9 cellular contexts compared by ENCODE assay signal in the genomic region with DNA sequence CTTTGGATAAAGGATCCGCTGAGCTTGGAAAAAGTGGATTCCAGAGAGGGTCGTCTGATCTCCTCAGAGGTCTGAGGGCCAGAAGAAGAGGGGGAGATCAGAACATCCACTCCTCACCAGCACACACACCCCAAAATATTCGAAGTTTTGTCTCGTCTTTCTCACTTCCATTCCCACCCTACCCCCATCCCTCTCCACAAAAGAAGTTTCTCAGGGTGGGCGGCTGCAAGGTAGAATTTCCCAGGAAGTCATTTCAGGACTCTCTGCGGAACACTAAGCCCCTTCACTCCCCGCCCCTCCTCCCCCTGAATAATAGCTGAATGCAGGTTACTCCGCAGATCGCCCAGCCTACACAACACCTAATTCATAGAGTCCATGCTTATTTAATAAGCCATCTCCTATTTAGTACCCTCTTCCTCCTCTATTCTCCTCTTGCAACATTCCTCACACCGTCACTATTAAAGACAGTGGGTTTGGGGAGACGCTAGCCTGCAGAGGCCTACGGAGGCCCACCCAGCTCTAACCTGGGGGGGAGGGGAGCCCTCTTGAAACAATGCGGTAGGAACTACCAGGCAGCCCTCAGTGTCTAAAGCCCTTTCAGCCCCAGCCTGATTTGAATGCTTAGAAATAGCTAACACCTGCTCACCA. TPM values are rescaled to one million over a fixed set of nuclear protein-coding genes. Genes with fewer than 3 reads are reported as not detected.
DNase-seq lines count a peak whose midpoint lies in the region; ATAC-seq and TF ChIP-seq lines count a peak whose summit lies in the region.
"Had no signal": no experiment of that assay in that cellular context is flagged by ENCODE, and none has a peak within 500 bp of the region (broad histone marks: within the 10 kb centered on the region; RNA-seq: fewer than 3 reads in every experiment).

No MANE protein-coding gene starts in this region.

- peaks cover 36% of the 10 kb centered on the region for H3K36me3 Mint-ChIP-seq in endodermal cell (ENCODE audit: low read depth)

- H3K27ac ChIP-seq in endodermal cell (ENCODE audit: low read depth, low read length), result peak overlapping the region; percentile 93

- peaks cover 19% of the 10 kb centered on the region for H3K4me1 ChIP-seq in endodermal cell (ENCODE audit: control insufficient read depth, insufficient read depth, low read length)
- peaks cover 34% of the 10 kb centered on the region for H3K4me1 ChIP-seq in neuron (ENCODE audit: insufficient read depth, low read length)

- H3K36me3 ChIP-seq in endodermal cell (ENCODE audit: control insufficient read depth, insufficient read depth, low read length) (peaks cover 29% of the 10 kb centered on the region), neuron (ENCODE audit: insufficient read depth, low read length) (peaks cover 42% of the 10 kb centered on the region)

- H3K9me3 ChIP-seq in endodermal cell (ENCODE audit: control insufficient read depth, low read length) (no peaks in the 10 kb centered on the region), neuron (ENCODE audit: low read length) (peaks cover 2% of the 10 kb centered on the region)

- H3K27me3 Mint-ChIP-seq in endodermal cell (ENCODE audit: insufficient read depth), result no peaks in the 10 kb centered on the region

- H3K9ac ChIP-seq in endodermal cell (ENCODE audit: extremely low read depth, low read length, poor library complexity, severe bottlenecking), result peak overlapping the region; percentile 88

- H3K4me3 Mint-ChIP-seq in endodermal cell, result peak overlapping the region; percentile 85

- no peak for TF ChIP-seq CTCF in endodermal cell (conservative IDR thresholded peaks at IDR 0.05)

- H3K27me3 ChIP-seq in endodermal cell (ENCODE audit: control insufficient read depth, insufficient read depth, low read length, poor library complexity, severe bottlenecking) (no peaks in the 10 kb centered on the region), neuron (ENCODE audit: insufficient read depth, low read length) (no peaks in the 10 kb centered on the region)

- WGBS in endodermal cell (ENCODE audit: insufficient coverage in 1 of 2, insufficient read length in 1 of 2), 2 experiments, result 0 to 3% methylated on average over 7 to 13 of the region's 13 CpGs

- H3K27ac Mint-ChIP-seq in endodermal cell, result peak overlapping the region; percentile 99

- peaks cover 59% of the 10 kb centered on the region for H3K4me1 Mint-ChIP-seq in endodermal cell

- H3K9me3 Mint-ChIP-seq in endodermal cell, result no peaks in the 10 kb centered on the region

- H2AFZ ChIP-seq in neuron (ENCODE audit: low read depth, low read length), result peak overlapping the region; percentile 36

- ATAC-seq in HG03342 (IDR thresholded peaks at IDR 0.05; ENCODE audit: unreplicated experiment), result no peak

- peak; percentile 48 for DNase-seq in SIG-M5 treated with dmso at 0.1 percent for 504 hours (lab: John Stamatoyannopoulos, UW; ENCODE audit: unreplicated experiment)
- no peak for DNase-seq in SIG-M5 (lab: John Stamatoyannopoulos, UW)
- peak; percentile 91 to 94 for DNase-seq in NCI-H526 (lab: John Stamatoyannopoulos, UW)
- peak; percentile 89 for DNase-seq in endodermal cell
- no peak for DNase-seq in Ammon's horn (ENCODE audit: low spot score)
- no peak for DNase-seq in KG1 (lab: John Stamatoyannopoulos, UW)

- H3K4me3 ChIP-seq in endodermal cell (ENCODE audit: low read length), result peak overlapping the region; percentile 86
- H3K4me3 ChIP-seq in neuron (ENCODE audit: low read length), result peak overlapping the region; percentile 89

RNA-seq across cellular contexts. Expression of a gene that starts 0.7 kb away (rescaled TPM):
- total RNA-seq in endodermal cell, result 100 to 1,000 TPM in 1 of 2 donors, 10 to 100 TPM in 1; 78.6 to 120 TPM
- 153 TPM for polyA plus RNA-seq in endodermal cell (2013, experiment 1 of 2)
- polyA plus RNA-seq in endodermal cell (2013, experiment 2 of 2), result 133 TPM

RNA-seq across cellular contexts. Expression of a gene that starts 15.7 kb away (rescaled TPM):
- 10 to 100 TPM; 63.2 to 64.7 TPM for total RNA-seq in endodermal cell
- 69.5 TPM for polyA plus RNA-seq in endodermal cell (2013, experiment 1 of 2)
- 62.7 TPM for polyA plus RNA-seq in endodermal cell (2013, experiment 2 of 2)

RNA-seq across cellular contexts. Expression of a gene that starts 49.8 kb away (rescaled TPM):
- 10 to 100 TPM; 60.0 to 61.5 TPM for total RNA-seq in endodermal cell
- 46.4 TPM for polyA plus RNA-seq in endodermal cell (2013, experiment 1 of 2)
- 40.8 TPM for polyA plus RNA-seq in endodermal cell (2013, experiment 2 of 2)

RNA-seq across cellular contexts. Expression of a gene that starts 50.0 kb away (rescaled TPM):
- total RNA-seq in endodermal cell, result 10 to 100 TPM; 41.2 to 42.9 TPM
- polyA plus RNA-seq in endodermal cell (2013, experiment 1 of 2), result 33.2 TPM
- polyA plus RNA-seq in endodermal cell (2013, experiment 2 of 2), result 30.2 TPM

RNA-seq across cellular contexts. Expression of a gene that starts 53.1 kb away (rescaled TPM):
- total RNA-seq in endodermal cell, result not detected
- polyA plus RNA-seq in endodermal cell (2013, experiment 1 of 2), result not detected
- polyA plus RNA-seq in endodermal cell (2013, experiment 2 of 2), result not detected
- total RNA-seq: Daoy had no signal

Comparison
In these comparisons a context has a peak if more than half of its experiments do, and no peak if none do; other contexts are left out.
1. DNase-seq: peak in SIG-M5 treated with dmso at 0.1 percent for 504 hours (single experiment), NCI-H526 (2 of 2) and endodermal cell (single experiment); none in SIG-M5 (single experiment), Ammon's horn (single experiment) and KG1 (single experiment).